In genomic region chr12:58044966-58045365, GRCh38 we compare ENCODE assay signal across 7 cellular contexts.
"Had no signal": no experiment of that assay in that cellular context is flagged by ENCODE, and none has a peak within 500 bp of the region (broad histone marks: within the 10 kb centered on the region; RNA-seq: fewer than 3 reads in every experiment).

No MANE protein-coding gene starts in this region.

- H3K4me1 Mint-ChIP-seq: IgD-negative memory B cell had no signal

- H3K4me3 ChIP-seq: K562 had no signal

- H3K27ac Mint-ChIP-seq: IgD-negative memory B cell had no signal

- DNase-seq: IMR-90, KBM-7, KG1 had no signal

- H3K27ac ChIP-seq: HL-60 had no signal

- ATAC-seq: HepG2, K562 had no signal

- H3K4me3 Mint-ChIP-seq: IgD-negative memory B cell had no signal
